1 cellular context compared by ENCODE assay signal in the genomic region with DNA sequence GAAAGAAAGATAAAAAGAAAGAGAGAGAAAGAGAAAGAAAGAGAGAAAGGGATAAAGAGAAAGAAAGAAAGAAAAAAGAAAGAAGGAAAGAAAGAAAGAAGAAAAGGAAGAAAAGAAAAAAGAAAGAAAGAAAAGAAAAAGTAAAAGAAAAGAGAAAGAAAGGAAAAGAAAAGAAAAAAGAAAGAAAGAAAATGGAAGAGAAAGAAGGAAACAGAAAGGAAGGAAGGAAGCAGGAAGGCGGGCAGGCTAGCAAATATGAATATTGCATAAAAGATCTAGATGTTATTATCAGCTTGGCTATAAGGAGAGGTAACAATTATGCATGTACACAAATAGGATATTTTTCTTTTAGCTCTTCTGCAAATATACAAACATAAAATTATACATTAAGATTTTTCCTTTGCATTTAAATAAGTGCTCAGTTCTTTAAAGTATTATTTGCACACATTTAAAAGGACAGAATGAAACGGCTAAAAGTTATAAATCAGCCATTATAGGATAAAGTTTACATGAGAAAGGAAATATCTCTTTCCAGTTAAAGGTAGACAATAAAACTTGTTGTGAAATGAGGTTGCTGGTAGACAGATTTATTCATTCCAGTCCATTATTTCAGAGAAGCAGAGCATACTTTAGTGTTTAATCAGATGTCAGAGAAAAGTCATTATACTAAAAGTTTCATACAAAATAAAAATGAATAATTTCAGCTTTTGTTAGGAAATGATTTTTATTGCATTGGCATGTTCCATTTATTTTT.
TF ChIP-seq lines count a peak whose summit lies in the region.

No MANE protein-coding gene starts in this region.

TF ChIP-seq in HEK293, 187 proteins besides CTCF, POLR2A, EP300 and RAD21:
- TF ChIP-seq PRDM1 (tag by site-specific recombination; IDR thresholded peaks at IDR 0.05) (peak; percentile 29; the same call in 1 of the 2 replicates), ZNF561 (tag by site-specific recombination; IDR thresholded peaks at IDR 0.05; ENCODE audit: borderline replicate concordance) (no peak), BCL11A (tag by site-specific recombination; IDR thresholded peaks at IDR 0.05; ENCODE audit: low read depth) (no peak), OSR2 (tag by site-specific recombination; IDR thresholded peaks at IDR 0.05) (no peak)
